Comparison of ENCODE assay signal across 27 cellular contexts in genomic region chr5:108061941-108062340, GRCh38.
DNase-seq lines count a peak whose midpoint lies in the region; ATAC-seq and TF ChIP-seq lines count a peak whose summit lies in the region.
"Had no signal": no experiment of that assay in that cellular context is flagged by ENCODE, and none has a peak within 500 bp of the region (broad histone marks: within the 10 kb centered on the region; RNA-seq: fewer than 3 reads in every experiment).

No MANE protein-coding gene starts in this region.

- H3K27ac Mint-ChIP-seq in MCF 10A (ENCODE audit: low read depth, unreplicated experiment), result peak overlapping the region; percentile 31
- H3K27ac Mint-ChIP-seq in activated T-cell treated with anti-CD3 and anti-CD28 coated beads, Interleukin-2, amount 50 U/mL, for 24 hours, result no peak overlapping the region
- H3K27ac Mint-ChIP-seq: activated CD8-positive, alpha-beta memory T cell treated with anti-CD3 and anti-CD28 coated beads, Interleukin-2, amount 10 ng/mL, durations not matched to agents 7 days and 5 days; activated naive CD8-positive, alpha-beta T cell; activated T-helper 2 cell treated with anti-CD3 and anti-CD28 coated beads, Interferon-gamma antibody, Interleukin-2, Interleukin-4, amounts not matched to agents 10 μg/mL and 5 μg/mL and 100 μg/mL, durations not matched to agents 14 hours and 24 hours and 36 hours; dendritic cell treated with granulocyte-macrophage colony-stimulating factor and Interleukin-4, amounts not matched to agents 40 ng/mL and 50 ng/mL, for 4 days; IgD-negative memory B cell had no signal

- H3K4me1 ChIP-seq in breast epithelium (no peaks in the 10 kb centered on the region), BE2C (no peaks in the 10 kb centered on the region)
- H3K4me1 ChIP-seq: lower lobe of right lung, sigmoid colon, upper lobe of left lung had no signal

- H3K9me3 ChIP-seq in breast epithelium (no peaks in the 10 kb centered on the region), BE2C (no peaks in the 10 kb centered on the region)
- H3K9me3 ChIP-seq: gastrocnemius medialis, lower lobe of right lung, sigmoid colon, upper lobe of left lung had no signal

- CTCF ChIA-PET in MCF 10A (lab: Yijun Ruan, JAX), result interaction anchor here (0.6 to 0.9 kb wide), 3 partner anchors 14 to 16 kb away, joined by 3 read pairs; no protein-coding TSS in a partner anchor

- BruUV-seq in MCF 10A (replicated peaks; lab: Mats Ljungman, UMichigan), result no TSS peak

- intact Hi-C loops in MCF 10A (cut with micrococcal nuclease), result no loop called here
- intact Hi-C loops in breast epithelium (cut with DNase I; ENCODE audit: low total_unique reads), result no loop called here

- TF ChIP-seq POLR2A in breast epithelium (IDR thresholded peaks at IDR 0.05), result no peak

- TF ChIP-seq CTCF in MCF 10A (IDR thresholded peaks at IDR 0.05; ENCODE audit: unreplicated experiment) (no peak), breast epithelium (IDR thresholded peaks at IDR 0.05) (no peak), BE2C (IDR thresholded peaks at IDR 0.05; ENCODE audit: low read depth, low read length) (no peak)

- DNase-seq in MCF 10A (ENCODE audit: unreplicated experiment), result peak; percentile 47
- DNase-seq in breast epithelium (ENCODE audit: low spot score in 2 of 2), result no peak
- peak; percentile 29 for DNase-seq in OCI-M1 (lab: John Stamatoyannopoulos, UW)
- DNase-seq in fibroblast of gingiva (ENCODE audit: low read depth), result peak; percentile 49
- DNase-seq in BE2C, result no peak
- DNase-seq in activated T-cell treated with anti-CD3 and anti-CD28 coated beads, Interleukin-2, amount 50 U/mL, for 24 hours, result no peak
- DNase-seq: activated CD4-positive, alpha-beta T cell treated with anti-CD3 and anti-CD28 coated beads for 4 hours; activated CD8-positive, alpha-beta memory T cell treated with anti-CD3 and anti-CD28 coated beads, Interleukin-2, amount 10 ng/mL, durations not matched to agents 7 days and 5 days; gastrocnemius medialis; H7; hypothalamus; lower lobe of right lung; NCI-H1930; NCI-H2227 treated with DMSO at 0.1 percent for 48 hours; NCI-H774; PC-9; SHP77 treated with DMSO at 0.1 percent for 48 hours; sigmoid colon; upper lobe of left lung had no signal

- H3K4me3 ChIP-seq in breast epithelium, result no peak overlapping the region
- no peak overlapping the region for H3K4me3 ChIP-seq in BE2C (ENCODE audit: low read depth, low read length)
- H3K4me3 ChIP-seq: gastrocnemius medialis, lower lobe of right lung, PC-9, sigmoid colon, upper lobe of left lung had no signal

- no peaks in the 10 kb centered on the region for H3K9me3 Mint-ChIP-seq in MCF 10A (ENCODE audit: unreplicated experiment)
- no peaks in the 10 kb centered on the region for H3K9me3 Mint-ChIP-seq in activated T-cell treated with anti-CD3 and anti-CD28 coated beads, Interleukin-2, amount 50 U/mL, for 24 hours
- H3K9me3 Mint-ChIP-seq: activated T-helper 2 cell treated with anti-CD3 and anti-CD28 coated beads, Interferon-gamma antibody, Interleukin-2, Interleukin-4, amounts not matched to agents 10 μg/mL and 5 μg/mL and 100 μg/mL, durations not matched to agents 14 hours and 24 hours and 36 hours; dendritic cell treated with granulocyte-macrophage colony-stimulating factor and Interleukin-4, amounts not matched to agents 40 ng/mL and 50 ng/mL, for 4 days; IgD-negative memory B cell; neural crest cell had no signal

- H3K4me3 Mint-ChIP-seq in MCF 10A (ENCODE audit: unreplicated experiment), result no peak overlapping the region
- no peak overlapping the region for H3K4me3 Mint-ChIP-seq in activated T-cell treated with anti-CD3 and anti-CD28 coated beads, Interleukin-2, amount 50 U/mL, for 24 hours
- H3K4me3 Mint-ChIP-seq: activated CD8-positive, alpha-beta memory T cell treated with anti-CD3 and anti-CD28 coated beads, Interleukin-2, amount 10 ng/mL, durations not matched to agents 7 days and 5 days; activated naive CD8-positive, alpha-beta T cell; dendritic cell treated with granulocyte-macrophage colony-stimulating factor and Interleukin-4, amounts not matched to agents 40 ng/mL and 50 ng/mL, for 4 days; IgD-negative memory B cell; neural crest cell had no signal

- ATAC-seq in HG03039 (IDR thresholded peaks at IDR 0.05; ENCODE audit: unreplicated experiment) (no peak), HG03108 (IDR thresholded peaks at IDR 0.05; ENCODE audit: unreplicated experiment) (no peak)
- ATAC-seq: activated CD8-positive, alpha-beta memory T cell treated with anti-CD3 and anti-CD28 coated beads, Interleukin-2, amount 10 ng/mL, durations not matched to agents 7 days and 5 days; gastrocnemius medialis; lower lobe of right lung had no signal

- POLR2A ChIA-PET in MCF 10A (lab: Yijun Ruan, JAX), result no interaction called here

- H3K36me3 Mint-ChIP-seq in MCF 10A (ENCODE audit: insufficient read depth, unreplicated experiment), result no peaks in the 10 kb centered on the region
- H3K36me3 Mint-ChIP-seq in activated T-cell treated with anti-CD3 and anti-CD28 coated beads, Interleukin-2, amount 50 U/mL, for 24 hours (ENCODE audit: low read depth), result no peaks in the 10 kb centered on the region
- H3K36me3 Mint-ChIP-seq: activated CD8-positive, alpha-beta memory T cell treated with anti-CD3 and anti-CD28 coated beads, Interleukin-2, amount 10 ng/mL, durations not matched to agents 7 days and 5 days; IgD-negative memory B cell had no signal

- no peaks in the 10 kb centered on the region for H3K4me1 Mint-ChIP-seq in MCF 10A (ENCODE audit: insufficient read depth, unreplicated experiment)
- no peaks in the 10 kb centered on the region for H3K4me1 Mint-ChIP-seq in activated T-cell treated with anti-CD3 and anti-CD28 coated beads, Interleukin-2, amount 50 U/mL, for 24 hours (ENCODE audit: low read depth)
- H3K4me1 Mint-ChIP-seq: activated CD8-positive, alpha-beta memory T cell treated with anti-CD3 and anti-CD28 coated beads, Interleukin-2, amount 10 ng/mL, durations not matched to agents 7 days and 5 days; IgD-negative memory B cell had no signal

- H3K36me3 ChIP-seq in breast epithelium (no peaks in the 10 kb centered on the region), BE2C (no peaks in the 10 kb centered on the region)
- H3K36me3 ChIP-seq: gastrocnemius medialis, lower lobe of right lung, sigmoid colon, upper lobe of left lung had no signal

- H3K27me3 ChIP-seq in breast epithelium, result no peaks in the 10 kb centered on the region
- no peaks in the 10 kb centered on the region for H3K27me3 ChIP-seq in BE2C
- H3K27me3 ChIP-seq: gastrocnemius medialis, sigmoid colon, upper lobe of left lung had no signal

- no peak overlapping the region for H3K27ac ChIP-seq in breast epithelium
- H3K27ac ChIP-seq: C4-2B, gastrocnemius medialis, lower lobe of right lung, PC-9, sigmoid colon, upper lobe of left lung had no signal

- H3K27me3 Mint-ChIP-seq in MCF 10A (ENCODE audit: insufficient read depth, unreplicated experiment), result no peaks in the 10 kb centered on the region
- H3K27me3 Mint-ChIP-seq in activated T-cell treated with anti-CD3 and anti-CD28 coated beads, Interleukin-2, amount 50 U/mL, for 24 hours, result no peaks in the 10 kb centered on the region
- H3K27me3 Mint-ChIP-seq: activated CD8-positive, alpha-beta memory T cell treated with anti-CD3 and anti-CD28 coated beads, Interleukin-2, amount 10 ng/mL, durations not matched to agents 7 days and 5 days; activated naive CD8-positive, alpha-beta T cell; dendritic cell treated with granulocyte-macrophage colony-stimulating factor and Interleukin-4, amounts not matched to agents 40 ng/mL and 50 ng/mL, for 4 days; IgD-negative memory B cell had no signal

Comparison
In these comparisons a context has a peak if more than half of its experiments do, and no peak if none do; other contexts are left out.
1. DNase-seq: peak in MCF 10A (single experiment), OCI-M1 (single experiment) and fibroblast of gingiva (single experiment); none in breast epithelium (0 of 2), BE2C (single experiment) and activated T-cell treated with anti-CD3 and anti-CD28 coated beads, Interleukin-2, amount 50 U/mL, for 24 hours (single experiment).